ENCODE assay signal across 19 cellular contexts in the genomic region with DNA sequence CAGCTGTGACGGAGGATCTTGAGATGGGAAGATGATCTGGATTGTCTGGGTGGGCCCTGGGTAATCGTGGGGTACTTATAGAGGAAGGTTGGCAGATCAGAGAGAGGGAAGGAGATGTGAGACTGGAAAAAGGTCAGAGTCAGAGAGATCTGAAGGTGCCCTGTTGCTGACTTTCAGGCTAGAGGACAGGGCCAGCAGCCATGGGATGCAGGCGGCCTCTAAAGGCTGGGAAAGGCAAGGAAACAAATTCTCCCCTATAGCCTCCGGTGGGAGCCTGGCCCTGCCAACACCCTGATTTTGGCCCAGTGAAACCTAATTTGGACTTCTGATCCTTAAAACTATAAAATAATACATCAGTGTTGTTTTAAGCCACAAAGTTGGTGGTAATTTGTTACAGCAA.
"Had no signal": no experiment of that assay in that cellular context is flagged by ENCODE, and none has a peak within 500 bp of the region (broad histone marks: within the 10 kb centered on the region; RNA-seq: fewer than 3 reads in every experiment).

No MANE protein-coding gene starts in this region.

- H3K27me3 ChIP-seq: colonic mucosa, dorsolateral prefrontal cortex, esophagus squamous epithelium, heart left ventricle, upper lobe of left lung had no signal

- H3K4me1 ChIP-seq: colonic mucosa had no signal

- H3K27me3 Mint-ChIP-seq: activated naive CD8-positive, alpha-beta T cell treated with anti-CD3 and anti-CD28 coated beads, Interleukin-2, amount 10 ng/mL, durations not matched to agents 7 days and 5 days had no signal

- H3K36me3 ChIP-seq: colonic mucosa, esophagus squamous epithelium, heart left ventricle, thoracic aorta, upper lobe of left lung had no signal

- H3K4me3 Mint-ChIP-seq: activated naive CD8-positive, alpha-beta T cell treated with anti-CD3 and anti-CD28 coated beads, Interleukin-2, amount 10 ng/mL, durations not matched to agents 7 days and 5 days; activated T-cell treated with anti-CD3 and anti-CD28 coated beads, Interleukin-2, amount 50 U/mL, for 4 hours; nephron; T-cell; WTC11 had no signal

- DNase-seq: activated naive CD4-positive, alpha-beta T cell treated with Interleukin-2 at 50 U/mL for 16 hours; activated naive CD8-positive, alpha-beta T cell treated with anti-CD3 and anti-CD28 coated beads, Interleukin-2, amount 10 ng/mL, durations not matched to agents 7 days and 5 days; activated T-cell treated with anti-CD3 and anti-CD28 coated beads, Interleukin-2, amount 50 U/mL, for 4 hours; amygdala; central memory CD4-positive, alpha-beta T cell; colonic mucosa; dorsolateral prefrontal cortex; esophagus squamous epithelium; heart left ventricle; left cardiac atrium; occipital lobe; stimulated activated CD4-positive, alpha-beta T cell treated with anti-CD3 and anti-CD28 coated beads, Interleukin-4, amount 100 ng/mL, for 1 hour; stimulated activated naive CD4-positive, alpha-beta T cell treated with Interleukin-2 at 50 U/mL for 16 hours; T-cell; upper lobe of left lung had no signal

- H3K27ac Mint-ChIP-seq: activated naive CD8-positive, alpha-beta T cell treated with anti-CD3 and anti-CD28 coated beads, Interleukin-2, amount 10 ng/mL, durations not matched to agents 7 days and 5 days; activated T-helper 2 cell treated with anti-CD3 and anti-CD28 coated beads, Interferon-gamma antibody, Interleukin-2, Interleukin-4, amounts not matched to agents 10 μg/mL and 5 μg/mL and 100 μg/mL, durations not matched to agents 14 hours and 24 hours and 36 hours; T-cell; WTC11 had no signal

- H3K9me3 ChIP-seq: colonic mucosa, esophagus squamous epithelium, heart left ventricle, thoracic aorta, upper lobe of left lung had no signal

- H3K4me1 Mint-ChIP-seq: activated naive CD8-positive, alpha-beta T cell treated with anti-CD3 and anti-CD28 coated beads, Interleukin-2, amount 10 ng/mL, durations not matched to agents 7 days and 5 days; T-cell had no signal

- ATAC-seq: activated T-cell treated with anti-CD3 and anti-CD28 coated beads, Interleukin-2, amount 50 U/mL, for 4 hours; heart left ventricle; left cardiac atrium; T-cell; WTC11 had no signal

- H3K9me3 Mint-ChIP-seq: activated naive CD8-positive, alpha-beta T cell treated with anti-CD3 and anti-CD28 coated beads, Interleukin-2, amount 10 ng/mL, durations not matched to agents 7 days and 5 days; activated T-cell treated with anti-CD3 and anti-CD28 coated beads, Interleukin-2, amount 50 U/mL, for 4 hours; activated T-helper 2 cell treated with anti-CD3 and anti-CD28 coated beads, Interferon-gamma antibody, Interleukin-2, Interleukin-4, amounts not matched to agents 10 μg/mL and 5 μg/mL and 100 μg/mL, durations not matched to agents 14 hours and 24 hours and 36 hours; nephron; T-cell had no signal

- H3K4me3 ChIP-seq: colonic mucosa, dorsolateral prefrontal cortex, esophagus squamous epithelium, heart left ventricle, thoracic aorta, upper lobe of left lung had no signal

- H3K27ac ChIP-seq: colonic mucosa, heart left ventricle, thoracic aorta had no signal

- H3K36me3 Mint-ChIP-seq: activated naive CD8-positive, alpha-beta T cell treated with anti-CD3 and anti-CD28 coated beads, Interleukin-2, amount 10 ng/mL, durations not matched to agents 7 days and 5 days; T-cell; WTC11 had no signal
